Comparison of ENCODE assay signal across 8 cellular contexts in the genomic region with DNA sequence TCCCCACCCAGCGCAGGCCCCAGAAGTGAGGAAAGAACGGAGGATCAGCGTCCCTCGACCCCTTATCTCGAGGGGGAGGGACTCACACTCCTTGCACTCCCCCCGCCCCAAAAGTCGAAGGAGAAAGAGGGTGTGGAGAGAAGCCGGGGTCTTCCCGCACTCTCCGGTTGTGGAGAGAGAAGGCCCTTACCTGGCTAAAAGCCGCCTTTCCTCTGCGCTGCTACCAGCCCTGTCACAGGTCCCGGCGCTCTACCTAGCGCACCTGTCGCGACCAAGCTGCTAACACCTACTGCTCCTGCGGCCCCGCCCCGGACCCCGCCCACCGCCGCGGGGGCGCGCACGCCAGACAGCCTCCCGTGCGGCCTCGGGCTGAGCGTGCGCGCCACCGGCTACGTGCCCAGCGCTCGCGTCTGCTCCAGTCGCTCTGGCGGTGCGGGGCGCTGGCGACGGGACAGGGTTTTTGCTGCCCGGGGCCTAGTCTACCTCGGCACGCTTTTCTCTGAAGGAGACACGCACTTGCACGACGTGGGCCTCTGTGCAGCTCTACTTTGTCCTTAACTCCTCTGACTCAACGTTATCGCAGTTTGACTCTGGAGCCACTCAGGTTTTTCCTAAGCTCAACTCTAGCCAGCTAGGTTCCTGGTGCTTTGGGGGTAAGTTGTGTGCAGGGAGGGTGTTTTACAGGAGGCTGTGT. TPM values are rescaled to one million over a fixed set of nuclear protein-coding genes. Genes with fewer than 3 reads are reported as not detected.
DNase-seq lines count a peak whose midpoint lies in the region; TF ChIP-seq lines count a peak whose summit lies in the region.

Gene LIMA1, minus strand, starts transcription at position 291 of the 694 bp plus-strand sequence. CDS start 34,769 bp downstream, outside the sequence.

- no peaks in the 10 kb centered on the region for H3K79me2 ChIP-seq in neural cell (replicated peaks; ENCODE audit: insufficient read depth, low read length)

- H3K9ac ChIP-seq in neural cell (ENCODE audit: low read length): peak within 1 kb of the TSS; percentile 69

- TF ChIP-seq CTCF in fibroblast of villous mesenchyme (IDR thresholded peaks at IDR 0.05; ENCODE audit: insufficient read depth, low read depth, low read length) (peak; percentile 41), neural cell (IDR thresholded peaks at IDR 0.05; ENCODE audit: poor library complexity, severe bottlenecking) (peak; percentile 69), stomach (IDR thresholded peaks at IDR 0.05) (peak in 3 of 7 experiments; percentile 40 to 62 (median 60))

- H3K9me3 ChIP-seq in MG63 (no peaks in the 10 kb centered on the region), neural cell (ENCODE audit: low read length) (no peaks in the 10 kb centered on the region), stomach (no peaks in the 10 kb centered on the region)

- TF ChIP-seq POLR2A in stomach (IDR thresholded peaks at IDR 0.05): peak in 2 of 4 donors; percentile 29 to 46

- H3K9me2 ChIP-seq in neural cell (ENCODE audit: insufficient read depth, low read length): no peaks in the 10 kb centered on the region

- intact Hi-C loops in stomach (cut with DNase I; ENCODE audit: low total_unique reads): no loop called here

- H3K4me1 ChIP-seq in stomach: peaks cover 18 to 61% (median 42%) of the 10 kb centered on the region in 4 donors

- no peaks in the 10 kb centered on the region for H4K20me1 ChIP-seq in neural cell (ENCODE audit: insufficient read depth)

- peak within 1 kb of the TSS; percentile 86 for H3K4me2 ChIP-seq in neural cell (ENCODE audit: low read length)

- peak within 1 kb of the TSS; percentile 97 for H2AFZ ChIP-seq in neural cell (ENCODE audit: low read depth, low read length)

- 0 to 1% (median 0%) methylated on average over 21 to 52 of the region's 52 CpGs for WGBS in stomach, 5 donors

- H3K27ac ChIP-seq in neural cell (ENCODE audit: low read length) (peak within 1 kb of the TSS; percentile 39), stomach (peak within 1 kb of the TSS; percentile 86 to 88 (median 88))

- H3K36me3 ChIP-seq in H7 (replicated peaks; ENCODE audit: control insufficient read depth, insufficient read depth, low read length) (no peaks in the 10 kb centered on the region), MG63 (no peaks in the 10 kb centered on the region), neural cell (ENCODE audit: insufficient read depth, low read length) (no peaks in the 10 kb centered on the region), stomach (no peaks in the 10 kb centered on the region)

- peak; percentile 11 for TF ChIP-seq EP300 in neural cell (conservative IDR thresholded peaks at IDR 0.05; ENCODE audit: poor library complexity, severe bottlenecking)
- TF ChIP-seq EP300 in stomach (IDR thresholded peaks at IDR 0.05): no peak

- no peaks in the 10 kb centered on the region for H3F3A ChIP-seq in neural cell (ENCODE audit: insufficient read depth, low read length, poor library complexity, severe bottlenecking)

- peaks cover 11% of the 10 kb centered on the region; the same call in 1 of the 2 replicates for H3K27me3 ChIP-seq in H7 (ENCODE audit: control insufficient read depth, insufficient read depth, low read length)
- no peaks in the 10 kb centered on the region for H3K27me3 ChIP-seq in MG63
- H3K27me3 ChIP-seq in neural cell (ENCODE audit: insufficient read depth, low read depth, low read length): no peaks in the 10 kb centered on the region
- no peaks in the 10 kb centered on the region for H3K27me3 ChIP-seq in stomach

- DNase-seq in EH (ENCODE audit: low read depth) (peak; percentile 88), H7 (peak; percentile 98), MG63 (peak; percentile 95), SIG-M5 (lab: John Stamatoyannopoulos, UW) (peak; percentile 33), activated gamma-delta T cell (lab: John Stamatoyannopoulos, UW) (peak; percentile 85), fibroblast of villous mesenchyme (ENCODE audit: low read depth) (peak; percentile 84), stomach (peak; percentile 97)

- TF ChIP-seq RAD21 in neural cell (conservative IDR thresholded peaks at IDR 0.05): peak; percentile 47

- H3K4me3 ChIP-seq in H7 (ENCODE audit: insufficient read depth, low read depth, low read length) (peak within 1 kb of the TSS; percentile 68), MG63 (peak within 1 kb of the TSS; percentile 62), fibroblast of villous mesenchyme (ENCODE audit: low read depth, low read length) (peak within 1 kb of the TSS; percentile 92), neural cell (ENCODE audit: low read length) (peak within 1 kb of the TSS; percentile 91), stomach (peak within 1 kb of the TSS; percentile 77 to 89 (median 84))

TF ChIP-seq in neural cell, 6 proteins besides CTCF, POLR2A, EP300 and RAD21:
- peak; percentile 52 for TF ChIP-seq TAF1 (IDR thresholded peaks at IDR 0.05; ENCODE audit: low read depth)
- peak; percentile 63 for TF ChIP-seq SMC3 (conservative IDR thresholded peaks at IDR 0.05; ENCODE audit: poor library complexity)
- TF ChIP-seq MXI1 (conservative IDR thresholded peaks at IDR 0.05; ENCODE audit: poor library complexity, severe bottlenecking): peak; percentile 63
- TF ChIP-seq REST (IDR thresholded peaks at IDR 0.05; ENCODE audit: borderline replicate concordance): peak; percentile 46
- no peak for TF ChIP-seq EZH2 (IDR thresholded peaks at IDR 0.05; ENCODE audit: borderline replicate concordance, insufficient read depth, low read length, poor library complexity, severe bottlenecking)
- peak; percentile 69 for TF ChIP-seq POLR2AphosphoS5 (IDR thresholded peaks at IDR 0.05)

RNA-seq across cellular contexts. Expression of gene LIMA1, which starts in this region (rescaled TPM):
- 34.0 and 53.2 TPM in 2 replicates for total RNA-seq in H7 (2014; rRNA removed; shearing (Covaris generic))
- 116 and 240 TPM in 2 replicates for total RNA-seq in MG63 (2014; rRNA removed; shearing (Covaris generic); ENCODE audit: low replicate concordance)
- total RNA-seq in fibroblast of villous mesenchyme: 188 and 377 TPM in 2 replicates
- 4.4 and 7.6 TPM in 2 replicates for polyA plus RNA-seq in neural cell
- 6.3 and 10.3 TPM in 2 replicates for polyA minus RNA-seq in neural cell
- total RNA-seq in stomach: 100 to 1,000 TPM in 3 of 5 donors, 10 to 100 TPM in 2; 71.0 to 143 (median 132) TPM
- polyA plus RNA-seq in stomach: 10 to 100 TPM; 28.7 to 72.4 (median 33.7) TPM

Comparison
In these comparisons a context has a peak if more than half of its experiments do, and no peak if none do; other contexts are left out.
1. Peak in every context shown above with its lines: DNase-seq, H3K4me3 ChIP-seq and H3K27ac ChIP-seq.
2. DNase-seq: peak in every context shown above with its lines; median percentile 98 in H7; 97 in stomach; 95 in MG63; 88 in EH; 85 in activated gamma-delta T cell; 84 in fibroblast of villous mesenchyme; 33 in SIG-M5.